In genomic region chr11:68759991-68760390, GRCh38 we compare ENCODE assay signal across 18 cellular contexts. TPM values are rescaled to one million over a fixed set of nuclear protein-coding genes. Genes with fewer than 3 reads are reported as not detected.
A peak's percentile ranks its signal among the peaks of the same experiment; 100 is the strongest.
DNase-seq lines count a peak whose midpoint lies in the region; TF ChIP-seq lines count a peak whose summit lies in the region.
"Had no signal": no experiment of that assay in that cellular context is flagged by ENCODE, and none has a peak within 500 bp of the region (broad histone marks: within the 10 kb centered on the region; RNA-seq: fewer than 3 reads in every experiment).

No MANE protein-coding gene starts in this region.

- peak; percentile 8 for DNase-seq in NCI-H82 (lab: John Stamatoyannopoulos, UW)
- DNase-seq in NCI-H82 treated with DMSO at 0.1 percent for 48 hours (lab: John Stamatoyannopoulos, UW; ENCODE audit: unreplicated experiment): no peak
- peak; percentile 42 for DNase-seq in neural progenitor cell (ENCODE audit: low spot score)
- no peak for DNase-seq in stimulated activated CD4-positive, alpha-beta T cell treated with anti-CD3 and anti-CD28 coated beads, Interleukin-12 subunit alpha, Interleukin-12 subunit beta, amount 100 ng/mL, for 4 hours
- no peak for DNase-seq in midbrain (lab: John Stamatoyannopoulos, UW)
- DNase-seq: AML-193; Caco-2; Calu3; CD4-positive, alpha-beta T cell; CD8-positive, alpha-beta T cell; DMS79 treated with DMSO at 0.1 percent for 48 hours; GF-D8 had no signal

- H3K4me1 ChIP-seq in neural progenitor cell: peaks cover 9% of the 10 kb centered on the region
- H3K4me1 ChIP-seq: A549 had no signal

- H2AFZ ChIP-seq in neural progenitor cell (replicated peaks): no peak overlapping the region

- H3K27me3 ChIP-seq in neural progenitor cell: no peaks in the 10 kb centered on the region
- H3K27me3 ChIP-seq: BLaER1 treated with 17β-estradiol and CSF1 and Interleukin-3, amounts not matched to agents 10 nM and 100 nM had no signal

- no peak overlapping the region for H3K4me3 ChIP-seq in neural progenitor cell
- H3K4me3 ChIP-seq: A549; BLaER1 treated with 17β-estradiol and CSF1 and Interleukin-3, amounts not matched to agents 10 nM and 100 nM had no signal

- no peak overlapping the region for H3K27ac Mint-ChIP-seq in neural progenitor cell
- H3K27ac Mint-ChIP-seq: B cell; CD4-positive, alpha-beta T cell; CD8-positive, alpha-beta T cell had no signal

- no peak overlapping the region for H3K27ac ChIP-seq in neural progenitor cell
- H3K27ac ChIP-seq: 22Rv1; A549; BLaER1 treated with 17β-estradiol and CSF1 and Interleukin-3, amounts not matched to agents 10 nM and 100 nM; C4-2B had no signal

- H3K36me3 Mint-ChIP-seq in neural progenitor cell: no peaks in the 10 kb centered on the region

- H3K36me3 ChIP-seq in neural progenitor cell: no peaks in the 10 kb centered on the region

- H3K9me3 ChIP-seq in neural progenitor cell (ENCODE audit: low read depth): no peaks in the 10 kb centered on the region
- H3K9me3 ChIP-seq: A549, Caco-2 had no signal

- no peaks in the 10 kb centered on the region for H3K79me2 ChIP-seq in neural progenitor cell (ENCODE audit: low read depth)

- H3K4me1 Mint-ChIP-seq in neural progenitor cell: peaks cover 19% of the 10 kb centered on the region
- H3K4me1 Mint-ChIP-seq: B cell had no signal

- H3F3A ChIP-seq in neural progenitor cell (ENCODE audit: low read depth): no peaks in the 10 kb centered on the region

- H3K27me3 Mint-ChIP-seq in neural progenitor cell (ENCODE audit: insufficient read depth, low read depth): peaks cover 2% of the 10 kb centered on the region
- H3K27me3 Mint-ChIP-seq: B cell; CD4-positive, alpha-beta T cell had no signal

- H3K9ac ChIP-seq in neural progenitor cell: no peak overlapping the region
- H3K9ac ChIP-seq: BLaER1 treated with 17β-estradiol and CSF1 and Interleukin-3, amounts not matched to agents 10 nM and 100 nM had no signal

- H3K9me3 Mint-ChIP-seq in neural progenitor cell: no peaks in the 10 kb centered on the region
- H3K9me3 Mint-ChIP-seq: CD4-positive, alpha-beta T cell; CD8-positive, alpha-beta T cell had no signal

- TF ChIP-seq CTCF in neural progenitor cell (IDR thresholded peaks at IDR 0.05): no peak

- H3K4me3 Mint-ChIP-seq in neural progenitor cell: no peak overlapping the region
- H3K4me3 Mint-ChIP-seq: B cell; CD4-positive, alpha-beta T cell; CD8-positive, alpha-beta T cell had no signal

- H3K4me2 ChIP-seq in neural progenitor cell: no peak overlapping the region
- H3K4me2 ChIP-seq: A549; BLaER1 treated with 17β-estradiol and CSF1 and Interleukin-3, amounts not matched to agents 10 nM and 100 nM had no signal

- no peaks in the 10 kb centered on the region for H4K20me1 ChIP-seq in neural progenitor cell (ENCODE audit: low read depth)

RNA-seq across cellular contexts. Expression of gene TESMIN, which starts 8.7 kb away (rescaled TPM):
- 7.4 and 8.1 TPM in 2 replicates for total RNA-seq in neural progenitor cell (ENCODE audit: low replicate concordance)
- total RNA-seq: A172 had no signal

Comparison
In these comparisons a context has a peak if more than half of its experiments do, and no peak if none do; other contexts are left out.
1. DNase-seq: peak in NCI-H82 (single experiment) and neural progenitor cell (single experiment); none in NCI-H82 treated with DMSO at 0.1 percent for 48 hours (single experiment), stimulated activated CD4-positive, alpha-beta T cell treated with anti-CD3 and anti-CD28 coated beads, Interleukin-12 subunit alpha, Interleukin-12 subunit beta, amount 100 ng/mL, for 4 hours (single experiment) and midbrain (single experiment).